14 cellular contexts compared by ENCODE assay signal in the genomic region with DNA sequence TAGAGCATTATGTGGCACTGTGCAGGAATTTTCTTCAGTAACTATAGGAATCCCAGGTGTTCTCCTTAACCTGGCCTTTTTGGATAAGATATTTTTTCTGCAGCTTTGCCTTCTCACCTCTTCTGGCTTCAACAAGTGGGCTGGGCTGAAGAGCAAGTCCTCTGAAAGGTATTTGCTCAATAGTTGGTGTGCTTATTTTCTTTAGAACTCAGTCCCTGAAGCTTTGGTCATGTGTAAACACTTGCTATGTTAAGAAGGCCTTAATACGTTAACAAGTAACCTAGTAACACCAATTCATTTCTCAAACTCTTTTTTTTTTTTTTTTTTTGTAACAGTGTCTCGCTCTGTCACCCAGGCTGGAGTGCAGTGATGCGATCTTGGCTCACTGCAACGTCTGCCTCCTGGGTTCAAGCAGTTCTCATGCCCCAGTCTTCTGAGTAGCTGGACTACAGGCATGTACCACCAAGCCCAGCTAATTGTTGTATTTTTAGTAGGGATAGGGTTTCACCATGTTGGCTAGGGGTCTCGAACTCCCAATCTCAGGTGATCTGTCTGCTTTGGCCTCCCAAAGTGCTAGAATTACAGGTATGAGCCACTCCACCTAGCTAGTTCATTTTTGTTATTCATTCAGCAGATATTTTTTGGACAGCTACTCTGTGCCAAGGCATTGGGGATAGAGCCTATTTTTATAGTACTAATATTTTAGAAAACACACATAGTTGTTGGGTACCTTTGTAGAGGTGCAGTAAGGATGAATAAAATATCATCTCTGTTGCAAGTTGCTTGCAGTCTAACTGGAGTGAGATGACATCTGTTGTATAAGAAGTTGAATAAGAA.
"Had no signal": no experiment of that assay in that cellular context is flagged by ENCODE, and none has a peak within 500 bp of the region (broad histone marks: within the 10 kb centered on the region; RNA-seq: fewer than 3 reads in every experiment).

No MANE protein-coding gene starts in this region.

- H3K9me3 ChIP-seq: psoas muscle, suprapubic skin had no signal

- ATAC-seq: activated CD4-positive, CD25-positive, alpha-beta regulatory T cell treated with anti-CD3 and anti-CD28 coated beads, Interleukin-2, amount 50 U/mL, for 24 hours; activated CD8-positive, alpha-beta memory T cell treated with anti-CD3 and anti-CD28 coated beads, Interleukin-2, amount 10 ng/mL, durations not matched to agents 7 days and 5 days; activated naive CD4-positive, alpha-beta T cell treated with anti-CD3 and anti-CD28 coated beads, Interleukin-2, amount 50 U/mL, for 72 hours; activated T-cell treated with anti-CD3 and anti-CD28 coated beads, Interleukin-2, amount 50 U/mL, for 4 hours; esophagus mucosa; psoas muscle; stimulated activated naive CD8-positive, alpha-beta T cell treated with anti-CD3 and anti-CD28 coated beads, Interleukin-15, Interleukin-2, amounts not matched to agents 100 U/mL and 50 U/mL, for 24 hours had no signal

- H3K4me3 ChIP-seq: psoas muscle, suprapubic skin had no signal

- H3K27me3 ChIP-seq: suprapubic skin had no signal

- H3K36me3 ChIP-seq: suprapubic skin had no signal

- H3K27ac ChIP-seq: psoas muscle, suprapubic skin had no signal

- DNase-seq: activated CD4-positive, alpha-beta T cell treated with anti-CD3 and anti-CD28 coated beads, Interleukin-2, amount 50 U/mL, for 48 hours; activated CD8-positive, alpha-beta memory T cell treated with anti-CD3 and anti-CD28 coated beads, Interleukin-2, amount 10 ng/mL, durations not matched to agents 7 days and 5 days; activated effector memory CD4-positive, alpha-beta T cell treated with anti-CD3 and anti-CD28 coated beads, Interleukin-2, amount 50 U/mL, for 16 hours; activated T-cell treated with anti-CD3 and anti-CD28 coated beads, Interleukin-2, amount 50 U/mL, for 4 hours; amniotic stem cell; naive B cell; psoas muscle; stimulated activated CD4-positive, alpha-beta T cell treated with anti-CD3 and anti-CD28 coated beads, Interleukin-2, amount 100 ng/mL, for 48 hours; stimulated activated CD8-positive, alpha-beta memory T cell treated with anti-CD3 and anti-CD28 coated beads, Interleukin-4, amount 100 ng/mL, for 48 hours; stimulated activated naive CD8-positive, alpha-beta T cell treated with anti-CD3 and anti-CD28 coated beads, Interleukin-15, Interleukin-2, amounts not matched to agents 100 U/mL and 50 U/mL, for 24 hours had no signal
